In genomic region chr17:30021708-30022317, GRCh38 we compare ENCODE assay signal across 8 cellular contexts.
DNase-seq lines count a peak whose midpoint lies in the region; ATAC-seq and TF ChIP-seq lines count a peak whose summit lies in the region.

No MANE protein-coding gene starts in this region.

- 25% methylated on average over 4 of the region's 4 CpGs for WGBS in right lobe of liver (ENCODE audit: insufficient coverage, low coverage, low lambda C conversion rate, missing lambda C conversion rate)
- WGBS in upper lobe of left lung, 2 donors = 23 to 27% methylated on average over 4 of the region's 4 CpGs

- H3K27ac ChIP-seq in right lobe of liver = no peak overlapping the region
- no peak overlapping the region for H3K27ac ChIP-seq in upper lobe of left lung

- intact Hi-C loops in right lobe of liver (cut with DNase I) = loop anchor here in 1 of 2 donors (10.0 kb wide), 1 partner anchor 217 kb away; no protein-coding TSS in a partner anchor

- ATAC-seq in activated CD8-positive, alpha-beta memory T cell treated with anti-CD3 and anti-CD28 coated beads, Interleukin-2, amount 10 ng/mL, durations not matched to agents 7 days and 5 days = no peak
- ATAC-seq in right lobe of liver (peak; percentile 78 to 88 (median 80)), upper lobe of left lung (ENCODE audit: low FRiP score in 2 of 2) (peak in 1 of 2 donors; percentile 53), GM21723 (IDR thresholded peaks at IDR 0.05; ENCODE audit: unreplicated experiment) (no peak)

- peaks cover 13% of the 10 kb centered on the region for H3K27me3 Mint-ChIP-seq in activated CD8-positive, alpha-beta memory T cell treated with anti-CD3 and anti-CD28 coated beads, Interleukin-2, amount 10 ng/mL, durations not matched to agents 7 days and 5 days

- no peak overlapping the region for H3K4me3 ChIP-seq in right lobe of liver
- no peak overlapping the region for H3K4me3 ChIP-seq in upper lobe of left lung

- TF ChIP-seq POLR2A in right lobe of liver (IDR thresholded peaks at IDR 0.05) (no peak), upper lobe of left lung (IDR thresholded peaks at IDR 0.05) (no peak)

- H3K4me1 ChIP-seq in right lobe of liver (no peaks in the 10 kb centered on the region), upper lobe of left lung (no peaks in the 10 kb centered on the region)

- no peaks in the 10 kb centered on the region for H3K9me3 Mint-ChIP-seq in activated CD8-positive, alpha-beta memory T cell treated with anti-CD3 and anti-CD28 coated beads, Interleukin-2, amount 10 ng/mL, durations not matched to agents 7 days and 5 days (ENCODE audit: low read depth)

- DNase-seq in activated CD8-positive, alpha-beta memory T cell treated with anti-CD3 and anti-CD28 coated beads, Interleukin-2, amount 10 ng/mL, durations not matched to agents 7 days and 5 days = peak; percentile 47
- DNase-seq in activated CD8-positive, alpha-beta memory T cell treated with anti-CD3 and anti-CD28 coated beads, Interleukin-2, amount 50 U/mL, for 48 hours = no peak
- DNase-seq in SHP77 (lab: John Stamatoyannopoulos, UW) (peak; percentile 8 to 18), right lobe of liver (no peak), upper lobe of left lung (peak in 1 of 2 donors; percentile 25)
- peak; percentile 37 for DNase-seq in central memory CD4-positive, alpha-beta T cell

- peak; percentile 87 for TF ChIP-seq CTCF in LNCAP (IDR thresholded peaks at IDR 0.05)
- peak; percentile 71 to 80 (median 78) for TF ChIP-seq CTCF in right lobe of liver (IDR thresholded peaks at IDR 0.05)
- TF ChIP-seq CTCF in upper lobe of left lung (IDR thresholded peaks at IDR 0.05) = peak; percentile 55 to 71 (median 64)

- no peak overlapping the region for H3K4me3 Mint-ChIP-seq in activated CD8-positive, alpha-beta memory T cell treated with anti-CD3 and anti-CD28 coated beads, Interleukin-2, amount 10 ng/mL, durations not matched to agents 7 days and 5 days

- H3K36me3 ChIP-seq in right lobe of liver (no peaks in the 10 kb centered on the region), upper lobe of left lung (no peaks in the 10 kb centered on the region)

- no peak for TF ChIP-seq EP300 in upper lobe of left lung (IDR thresholded peaks at IDR 0.05)

- H3K27ac Mint-ChIP-seq in activated CD8-positive, alpha-beta memory T cell treated with anti-CD3 and anti-CD28 coated beads, Interleukin-2, amount 10 ng/mL, durations not matched to agents 7 days and 5 days = no peak overlapping the region

- H3K9me3 ChIP-seq in right lobe of liver = no peaks in the 10 kb centered on the region
- no peaks in the 10 kb centered on the region for H3K9me3 ChIP-seq in upper lobe of left lung

- H3K27me3 ChIP-seq in right lobe of liver (no peaks in the 10 kb centered on the region), upper lobe of left lung (no peaks in the 10 kb centered on the region)

- no peaks in the 10 kb centered on the region for H3K36me3 Mint-ChIP-seq in activated CD8-positive, alpha-beta memory T cell treated with anti-CD3 and anti-CD28 coated beads, Interleukin-2, amount 10 ng/mL, durations not matched to agents 7 days and 5 days

- H3K4me1 Mint-ChIP-seq in activated CD8-positive, alpha-beta memory T cell treated with anti-CD3 and anti-CD28 coated beads, Interleukin-2, amount 10 ng/mL, durations not matched to agents 7 days and 5 days = peaks cover 1% of the 10 kb centered on the region

- CTCF ChIA-PET in activated CD8-positive, alpha-beta memory T cell treated with anti-CD3 and anti-CD28 coated beads, Interleukin-2, amount 10 ng/mL, durations not matched to agents 7 days and 5 days (lab: Charles Lee) = interaction anchor here (0.6 to 4.0 kb wide), 15 partner anchors 10 to 383 kb away, joined by 3 to 13 read pairs (median 4); partner anchors contain the start of gene SSH2

Comparison
In these comparisons a context has a peak if more than half of its experiments do, and no peak if none do; other contexts are left out.
1. DNase-seq: peak in activated CD8-positive, alpha-beta memory T cell treated with anti-CD3 and anti-CD28 coated beads, Interleukin-2, amount 10 ng/mL, durations not matched to agents 7 days and 5 days (single experiment), SHP77 (2 of 2) and central memory CD4-positive, alpha-beta T cell (single experiment); none in activated CD8-positive, alpha-beta memory T cell treated with anti-CD3 and anti-CD28 coated beads, Interleukin-2, amount 50 U/mL, for 48 hours (single experiment) and right lobe of liver (0 of 3).
2. ATAC-seq: peak in right lobe of liver (4 of 4); none in activated CD8-positive, alpha-beta memory T cell treated with anti-CD3 and anti-CD28 coated beads, Interleukin-2, amount 10 ng/mL, durations not matched to agents 7 days and 5 days (single experiment) and GM21723 (single experiment).
3. Peak in every context shown above with its lines, with median percentiles within 50 percentile points of each other: CTCF ChIP-seq.